In the genomic region with DNA sequence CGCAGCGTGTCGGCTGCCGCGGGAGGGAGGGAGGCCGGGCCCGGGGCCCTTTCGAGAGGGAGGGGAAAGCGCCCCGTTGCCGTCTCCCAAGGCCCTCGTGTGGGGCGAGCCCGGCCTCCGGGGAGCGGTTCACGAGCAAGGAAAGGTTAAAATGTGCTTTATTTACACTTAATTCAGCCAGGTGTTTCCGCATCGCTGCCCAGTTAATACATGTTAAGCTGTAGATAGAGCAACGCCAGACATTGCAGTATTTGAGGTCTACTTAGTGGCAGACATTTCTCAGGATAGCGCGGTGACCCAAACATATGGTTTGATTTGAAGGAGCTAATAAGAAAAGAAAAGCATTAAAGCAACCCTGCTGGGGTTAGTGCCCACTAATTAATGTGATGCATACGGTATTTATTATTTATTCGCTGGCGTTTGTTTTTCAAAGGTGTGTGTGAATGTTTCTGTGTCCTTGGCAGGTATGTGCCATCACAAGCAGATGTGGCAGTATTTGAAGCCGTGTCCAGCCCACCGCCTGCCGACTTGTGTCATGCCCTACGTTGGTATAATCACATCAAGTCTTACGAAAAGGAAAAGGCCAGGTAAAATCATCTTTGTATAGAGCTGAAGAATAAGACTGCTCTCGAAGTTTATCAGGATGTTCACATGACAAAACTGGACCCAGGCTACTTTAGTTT, we compare ENCODE assay signal across 8 cellular contexts. TPM values are rescaled to one million over a fixed set of nuclear protein-coding genes. Genes with fewer than 3 reads are reported as not detected.
DNase-seq lines count a peak whose midpoint lies in the region; ATAC-seq, FAIRE-seq and TF ChIP-seq lines count a peak whose summit lies in the region.

No MANE protein-coding gene starts in this region.

- TF ChIP-seq POLR2A in A549 (IDR thresholded peaks at IDR 0.05; ENCODE audit: low read length) = no peak
- no peak for TF ChIP-seq POLR2A in breast epithelium (IDR thresholded peaks at IDR 0.05)
- no peak for TF ChIP-seq POLR2A in testis (IDR thresholded peaks at IDR 0.05)

- FAIRE-seq in A549 (lab: Jason Lieb, UNC) = no peak

- no peak for TF ChIP-seq RAD21 in A549 (conservative IDR thresholded peaks at IDR 0.05 in 1 of 2, IDR thresholded peaks at IDR 0.05 in 1 of 2)

- 3% methylated on average over 26 of the region's 31 CpGs for WGBS in A549 (ENCODE audit: missing lambda C conversion rate)
- WGBS in testis, 2 donors = 3 to 4% methylated on average over 25 to 31 of the region's 31 CpGs

- H3K4me2 ChIP-seq in A549 = peak overlapping the region; percentile 91

- H3K9me3 ChIP-seq in A549 (no peaks in the 10 kb centered on the region), breast epithelium (no peaks in the 10 kb centered on the region), testis (no peaks in the 10 kb centered on the region)

- H3K27ac ChIP-seq in A549 = peak overlapping the region; percentile 85 to 93
- H3K27ac ChIP-seq in breast epithelium = peak overlapping the region; percentile 90 to 93
- H3K27ac ChIP-seq in layer of hippocampus (ENCODE audit: low read depth, low read length) = peak overlapping the region; percentile 93
- H3K27ac ChIP-seq in testis = peak overlapping the region; percentile 89 to 92

- H3K36me3 ChIP-seq in breast epithelium (no peaks in the 10 kb centered on the region), testis (ENCODE audit: low read depth, missing control alignments) (no peaks in the 10 kb centered on the region)

- DNase-seq in A549 (ENCODE audit: low read depth in 1 of 2, low spot score in 1 of 2) (no peak), GM13977 (ENCODE audit: low spot score) (peak; percentile 60), NCI-H510A treated with DMSO at 0.1 percent for 48 hours (lab: John Stamatoyannopoulos, UW) (peak; percentile 64), breast epithelium (ENCODE audit: low spot score in 2 of 2) (no peak), testis (no peak), T1000 (lab: John Stamatoyannopoulos, UW) (no peak)

- ATAC-seq in A549 (peak; percentile 10 to 67), HG02840 (IDR thresholded peaks at IDR 0.05; ENCODE audit: low FRiP score, unreplicated experiment) (peak; percentile 3)

- no peak for TF ChIP-seq CTCF in A549 (IDR thresholded peaks at IDR 0.05)
- no peak for TF ChIP-seq CTCF in GM13977 (IDR thresholded peaks at IDR 0.05; ENCODE audit: extremely low read depth, insufficient read depth, missing control alignments)
- no peak for TF ChIP-seq CTCF in breast epithelium (IDR thresholded peaks at IDR 0.05)
- TF ChIP-seq CTCF in testis (IDR thresholded peaks at IDR 0.05) = no peak

- H3K4me3 ChIP-seq in A549 (peak overlapping the region; percentile 97), breast epithelium (peak overlapping the region; percentile 61 to 89 (median 75)), testis (peak overlapping the region; percentile 84 to 89)

- in situ Hi-C loops in GM13977 (cut with MboI; ENCODE audit: low pct_unique_long_range_greater_than_20kb, low sequenced_read_pairs, unreplicated experiment) = no loop called here

- H3K27me3 ChIP-seq in breast epithelium (no peaks in the 10 kb centered on the region), layer of hippocampus (ENCODE audit: control insufficient read depth, insufficient read depth, low read length) (no peaks in the 10 kb centered on the region), testis (no peaks in the 10 kb centered on the region)

- CTCF ChIA-PET in A549 (lab: Yijun Ruan, JAX) = interaction anchor here (1.4 kb wide), 1 partner anchor 100 kb away, joined by 4 read pairs; no protein-coding TSS in a partner anchor

- POLR2A ChIA-PET in A549 (lab: Yijun Ruan, JAX) = interaction anchor here (1.0 to 1.1 kb wide), 2 partner anchors 74 to 115 kb away, joined by 3 to 7 read pairs; a partner anchor contains a TSS

- TF ChIP-seq EP300 in A549 (IDR thresholded peaks at IDR 0.05) = no peak

- H3K4me1 ChIP-seq in A549 (peaks cover 34% of the 10 kb centered on the region), breast epithelium (peaks cover 0 to 6% of the 10 kb centered on the region in 2 donors), testis (peaks cover 8% of the 10 kb centered on the region)

- intact Hi-C loops in breast epithelium (cut with DNase I; ENCODE audit: low total_unique reads) = no loop called here
- intact Hi-C loops in testis (cut with DNase I; ENCODE audit: low total_unique reads) = no loop called here

TF ChIP-seq in A549, 52 proteins besides CTCF, POLR2A, EP300 and RAD21:
- TF ChIP-seq PHF8 (IDR thresholded peaks at IDR 0.05; ENCODE audit: borderline replicate concordance, low read depth) = 0 out of 2 replicates have a peak, but pooled peaks have one; percentile 15
- TF ChIP-seq SMC3 (IDR thresholded peaks at IDR 0.05) = no peak
- TF ChIP-seq, protein P1, sequence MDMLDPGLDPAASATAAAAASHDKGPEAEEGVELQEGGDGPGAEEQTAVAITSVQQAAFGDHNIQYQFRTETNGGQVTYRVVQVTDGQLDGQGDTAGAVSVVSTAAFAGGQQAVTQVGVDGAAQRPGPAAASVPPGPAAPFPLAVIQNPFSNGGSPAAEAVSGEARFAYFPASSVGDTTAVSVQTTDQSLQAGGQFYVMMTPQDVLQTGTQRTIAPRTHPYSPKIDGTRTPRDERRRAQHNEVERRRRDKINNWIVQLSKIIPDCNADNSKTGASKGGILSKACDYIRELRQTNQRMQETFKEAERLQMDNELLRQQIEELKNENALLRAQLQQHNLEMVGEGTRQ (IDR thresholded peaks at IDR 0.05) = peak; percentile 68; the same call in 1 of the 2 replicates

RNA-seq across cellular contexts. Expression of a gene that starts 0.6 kb away (rescaled TPM):
- 839 and 1,363 TPM in 2 replicates for polyA plus RNA-seq in A549 (2011; rRNA removed)
- 930 and 1,028 TPM in 2 replicates for polyA plus RNA-seq in A549 (2012; cell fraction: cytosol; rRNA removed)
- polyA plus RNA-seq in A549 (2012; cell fraction: nucleus; rRNA removed) = 344 and 371 TPM in 2 replicates
- polyA plus RNA-seq in A549 (2017; fragmentation: RNase III; extraction: RNeasy Plus Mini Kit Qiagen cat#74134 plus additional on column Dnase treatment) = 1,005 to 1,061 TPM (median 1,035 TPM) in 3 replicates
- polyA minus RNA-seq in A549 (2011; rRNA and poly(A)+ RNA removed) = 463 and 573 TPM in 2 replicates
- 100 to 1,000 TPM; 359 to 563 (median 425) TPM for total RNA-seq in breast epithelium
- total RNA-seq in testis = 100 to 1,000 TPM; 144 to 285 TPM
- polyA plus RNA-seq in testis (ENCODE audit: insufficient read depth, low read depth, low replicate concordance) = 448 TPM

RNA-seq across cellular contexts. Expression of a gene that starts 1.0 kb away (rescaled TPM):
- polyA plus RNA-seq in A549 (2011; rRNA removed) = 126 and 134 TPM in 2 replicates
- 47.2 and 48.2 TPM in 2 replicates for polyA plus RNA-seq in A549 (2012; cell fraction: cytosol; rRNA removed)
- polyA plus RNA-seq in A549 (2012; cell fraction: nucleus; rRNA removed) = 32.8 and 48.6 TPM in 2 replicates
- polyA plus RNA-seq in A549 (2017; fragmentation: RNase III; extraction: RNeasy Plus Mini Kit Qiagen cat#74134 plus additional on column Dnase treatment) = 78.7 to 86.7 TPM (median 82.7 TPM) in 3 replicates
- 70.6 and 106 TPM in 2 replicates for polyA minus RNA-seq in A549 (2011; rRNA and poly(A)+ RNA removed)
- total RNA-seq in breast epithelium = 10 to 100 TPM; 55.1 to 78.4 (median 61.0) TPM
- 10 to 100 TPM; 73.1 to 86.8 TPM for total RNA-seq in testis
- polyA plus RNA-seq in testis (ENCODE audit: insufficient read depth, low read depth, low replicate concordance) = 75.8 TPM

Comparison
In these comparisons a context has a peak if more than half of its experiments do, and no peak if none do; other contexts are left out.
1. DNase-seq: peak in GM13977 (single experiment) and NCI-H510A treated with DMSO at 0.1 percent for 48 hours (single experiment); none in A549 (0 of 2), breast epithelium (0 of 2), testis (single experiment) and T1000 (single experiment).
2. Peak in every context shown above with its lines, with median percentiles within 50 percentile points of each other: H3K27ac ChIP-seq and H3K4me3 ChIP-seq.